ENCODE assay signal across 1 cellular context in genomic region chr12:48165089-48166031, GRCh38.
TF ChIP-seq lines count a peak whose summit lies in the region.

No MANE protein-coding gene starts in this region.

TF ChIP-seq in HepG2, 621 proteins besides CTCF, POLR2A, EP300 and RAD21:
- 0 out of 2 replicates have a peak, but pooled peaks have one; percentile 29 for TF ChIP-seq ZBTB25 (CRISPR knock-in tag; IDR thresholded peaks at IDR 0.05)
- TF ChIP-seq ZFY (CRISPR knock-in tag; IDR thresholded peaks at IDR 0.05) = no peak
- TF ChIP-seq STAG1 (CRISPR knock-in tag; IDR thresholded peaks at IDR 0.05) = peak; percentile 91
- TF ChIP-seq SIN3A (IDR thresholded peaks at IDR 0.05; ENCODE audit: borderline replicate concordance, low read depth, low read length) = no peak
- peak; percentile 57; the same call in 1 of the 2 replicates for TF ChIP-seq ZNF564 (CRISPR knock-in tag; IDR thresholded peaks at IDR 0.05)
- peak; percentile 78; the same call in 1 of the 2 replicates for TF ChIP-seq SMC3 (IDR thresholded peaks at IDR 0.05; ENCODE audit: low read length)
